ENCODE assay signal across 1 cellular context in the genomic region with DNA sequence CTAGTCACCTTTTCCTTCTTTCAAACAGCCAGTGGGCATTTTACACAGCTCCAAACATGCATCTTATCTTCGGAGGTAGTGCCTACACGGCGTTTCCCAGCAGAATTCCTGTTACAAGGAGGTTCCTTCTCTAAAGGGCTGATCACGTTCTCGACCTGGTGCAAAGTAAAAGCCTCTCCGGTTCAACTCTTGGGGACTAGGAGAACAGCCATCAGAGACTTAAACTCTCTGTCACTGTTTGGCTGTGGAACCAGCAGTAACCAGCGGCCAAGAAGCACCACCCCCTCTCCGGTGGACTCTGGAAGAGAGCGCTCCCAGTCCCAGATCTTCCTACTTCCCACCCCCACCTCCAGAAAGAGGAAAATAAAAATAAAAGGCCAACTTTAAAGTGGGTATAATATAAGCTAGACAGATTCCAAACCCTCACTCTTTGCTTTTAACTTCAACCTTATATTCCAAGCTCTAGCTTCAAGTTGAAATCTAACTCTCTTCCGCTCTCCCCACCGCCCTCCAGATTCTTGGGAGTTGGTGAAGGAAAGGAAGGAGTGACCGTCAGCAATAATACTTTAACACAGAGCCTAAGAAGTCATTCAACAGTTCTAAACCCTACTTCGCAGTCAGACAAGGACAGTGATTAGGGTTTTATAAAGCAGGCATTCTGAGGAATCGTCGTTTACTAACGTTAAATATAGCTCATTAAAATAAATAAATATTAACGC.
TF ChIP-seq lines count a peak whose summit lies in the region.

No MANE protein-coding gene starts in this region.

TF ChIP-seq in WTC11, 78 proteins besides CTCF, POLR2A, EP300 and RAD21 (continued from another document):
- TF ChIP-seq ZBTB21 (CRISPR knock-in tag; IDR thresholded peaks at IDR 0.05; ENCODE audit: borderline replicate concordance) (no peak), MYBL2 (CRISPR knock-in tag; IDR thresholded peaks at IDR 0.05) (no peak), ZMAT4 (CRISPR knock-in tag; IDR thresholded peaks at IDR 0.05) (no peak), MXD4 (CRISPR knock-in tag; IDR thresholded peaks at IDR 0.05; ENCODE audit: borderline replicate concordance) (no peak), ESRRA (CRISPR knock-in tag; IDR thresholded peaks at IDR 0.05; ENCODE audit: borderline replicate concordance) (no peak), EMX1 (CRISPR knock-in tag; IDR thresholded peaks at IDR 0.05) (no peak), PRDM15 (CRISPR knock-in tag; IDR thresholded peaks at IDR 0.05) (no peak), CDX4 (CRISPR knock-in tag; IDR thresholded peaks at IDR 0.05; ENCODE audit: borderline replicate concordance) (no peak), NR3C1 (CRISPR knock-in tag; conservative IDR thresholded peaks at IDR 0.05; ENCODE audit: low read depth) (no peak)
- TF ChIP-seq, protein P1, sequence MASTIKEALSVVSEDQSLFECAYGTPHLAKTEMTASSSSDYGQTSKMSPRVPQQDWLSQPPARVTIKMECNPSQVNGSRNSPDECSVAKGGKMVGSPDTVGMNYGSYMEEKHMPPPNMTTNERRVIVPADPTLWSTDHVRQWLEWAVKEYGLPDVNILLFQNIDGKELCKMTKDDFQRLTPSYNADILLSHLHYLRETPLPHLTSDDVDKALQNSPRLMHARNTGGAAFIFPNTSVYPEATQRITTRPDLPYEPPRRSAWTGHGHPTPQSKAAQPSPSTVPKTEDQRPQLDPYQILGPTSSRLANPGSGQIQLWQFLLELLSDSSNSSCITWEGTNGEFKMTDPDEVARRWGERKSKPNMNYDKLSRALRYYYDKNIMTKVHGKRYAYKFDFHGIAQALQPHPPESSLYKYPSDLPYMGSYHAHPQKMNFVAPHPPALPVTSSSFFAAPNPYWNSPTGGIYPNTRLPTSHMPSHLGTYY (CRISPR knock-in tag; IDR thresholded peaks at IDR 0.05) = no peak
- TF ChIP-seq, protein P2, sequence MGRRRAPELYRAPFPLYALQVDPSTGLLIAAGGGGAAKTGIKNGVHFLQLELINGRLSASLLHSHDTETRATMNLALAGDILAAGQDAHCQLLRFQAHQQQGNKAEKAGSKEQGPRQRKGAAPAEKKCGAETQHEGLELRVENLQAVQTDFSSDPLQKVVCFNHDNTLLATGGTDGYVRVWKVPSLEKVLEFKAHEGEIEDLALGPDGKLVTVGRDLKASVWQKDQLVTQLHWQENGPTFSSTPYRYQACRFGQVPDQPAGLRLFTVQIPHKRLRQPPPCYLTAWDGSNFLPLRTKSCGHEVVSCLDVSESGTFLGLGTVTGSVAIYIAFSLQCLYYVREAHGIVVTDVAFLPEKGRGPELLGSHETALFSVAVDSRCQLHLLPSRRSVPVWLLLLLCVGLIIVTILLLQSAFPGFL (CRISPR knock-in tag; IDR thresholded peaks at IDR 0.05; ENCODE audit: borderline replicate concordance) = no peak
